In genomic region chr5:42844408-42844807, GRCh38 we compare ENCODE assay signal across 1 cellular context. TPM values are rescaled to one million over a fixed set of nuclear protein-coding genes. Genes with fewer than 3 reads are reported as not detected.
"Had no signal": no experiment of that assay in that cellular context is flagged by ENCODE, and none has a peak within 500 bp of the region (broad histone marks: within the 10 kb centered on the region; RNA-seq: fewer than 3 reads in every experiment).

No MANE protein-coding gene starts in this region.

RNA-seq across cellular contexts. Expression of gene SELENOP, which starts 32.7 kb away (rescaled TPM):
- total RNA-seq: OCI-LY7 had no signal
